In genomic region chr18:69980982-69981804, GRCh38 we compare ENCODE assay signal across 15 cellular contexts. TPM values are rescaled to one million over a fixed set of nuclear protein-coding genes. Genes with fewer than 3 reads are reported as not detected.
DNase-seq lines count a peak whose midpoint lies in the region; ATAC-seq lines count a peak whose summit lies in the region.
"Had no signal": no experiment of that assay in that cellular context is flagged by ENCODE, and none has a peak within 500 bp of the region (broad histone marks: within the 10 kb centered on the region; RNA-seq: fewer than 3 reads in every experiment).

No MANE protein-coding gene starts in this region.

- peaks cover 38% of the 10 kb centered on the region for H3K36me3 Mint-ChIP-seq in stimulated activated naive CD8-positive, alpha-beta T cell treated with anti-CD3 and anti-CD28 coated beads, Interleukin-15, Interleukin-2, amounts not matched to agents 100 ng/mL and 50 ng/mL, for 24 hours (ENCODE audit: low read depth)
- peaks cover 13% of the 10 kb centered on the region for H3K36me3 Mint-ChIP-seq in activated T-helper 1 cell treated with anti-CD3 and anti-CD28 coated beads, Interleukin-12 subunit alpha, Interleukin-12 subunit beta, Interleukin-2, Interleukin-4 antibody, amounts not matched to agents 30 ng/mL and 10 ng/mL and 1 ng/mL, durations not matched to agents 14 hours and 24 hours and 36 hours (ENCODE audit: low read depth)

- peak overlapping the region; percentile 50 for H3K27ac Mint-ChIP-seq in stimulated activated naive CD8-positive, alpha-beta T cell treated with anti-CD3 and anti-CD28 coated beads, Interleukin-15, Interleukin-2, amounts not matched to agents 100 ng/mL and 50 ng/mL, for 24 hours
- peak overlapping the region; percentile 32 for H3K27ac Mint-ChIP-seq in activated T-helper 1 cell treated with anti-CD3 and anti-CD28 coated beads, Interleukin-12 subunit alpha, Interleukin-12 subunit beta, Interleukin-2, Interleukin-4 antibody, amounts not matched to agents 30 ng/mL and 10 ng/mL and 1 ng/mL, durations not matched to agents 14 hours and 24 hours and 36 hours

- H3K4me3 ChIP-seq in effector memory CD4-positive, alpha-beta T cell (ENCODE audit: insufficient read depth, low read depth, low read length, poor library complexity, severe bottlenecking) = no peak overlapping the region
- H3K4me3 ChIP-seq: psoas muscle, SK-N-MC, suprapubic skin had no signal

- no peak overlapping the region for H3K27ac ChIP-seq in effector memory CD4-positive, alpha-beta T cell (ENCODE audit: insufficient read depth, low read length, poor library complexity, severe bottlenecking)
- H3K27ac ChIP-seq: psoas muscle, SK-N-MC, suprapubic skin had no signal

- no peaks in the 10 kb centered on the region for H3K27me3 ChIP-seq in effector memory CD4-positive, alpha-beta T cell (replicated peaks; ENCODE audit: control insufficient read depth, insufficient read depth, low read length, poor library complexity, severe bottlenecking)
- H3K27me3 ChIP-seq: suprapubic skin had no signal

- ATAC-seq in stimulated activated naive CD8-positive, alpha-beta T cell treated with anti-CD3 and anti-CD28 coated beads, Interleukin-15, Interleukin-2, amounts not matched to agents 100 U/mL and 50 U/mL, for 24 hours = no peak
- ATAC-seq in HG02798 (IDR thresholded peaks at IDR 0.05; ENCODE audit: poor library complexity, unreplicated experiment) = peak; percentile 32
- no peak for ATAC-seq in GM21381 (IDR thresholded peaks at IDR 0.05; ENCODE audit: unreplicated experiment)
- ATAC-seq: psoas muscle had no signal

- no peaks in the 10 kb centered on the region for H3K9me3 ChIP-seq in effector memory CD4-positive, alpha-beta T cell (ENCODE audit: control insufficient read depth, low read length)
- H3K9me3 ChIP-seq: psoas muscle had no signal

- intact Hi-C loops in activated T-helper 1 cell treated with anti-CD3 and anti-CD28 coated beads, Interleukin-12 subunit alpha, Interleukin-12 subunit beta, Interleukin-2, Interleukin-4 antibody, amounts not matched to agents 30 ng/mL and 10 ng/mL and 1 ng/mL, durations not matched to agents 14 hours and 24 hours and 36 hours (cut with micrococcal nuclease) = no loop called here

- peaks cover 50% of the 10 kb centered on the region for H3K4me1 Mint-ChIP-seq in stimulated activated naive CD8-positive, alpha-beta T cell treated with anti-CD3 and anti-CD28 coated beads, Interleukin-15, Interleukin-2, amounts not matched to agents 100 ng/mL and 50 ng/mL, for 24 hours (ENCODE audit: low read depth)
- H3K4me1 Mint-ChIP-seq in activated T-helper 1 cell treated with anti-CD3 and anti-CD28 coated beads, Interleukin-12 subunit alpha, Interleukin-12 subunit beta, Interleukin-2, Interleukin-4 antibody, amounts not matched to agents 30 ng/mL and 10 ng/mL and 1 ng/mL, durations not matched to agents 14 hours and 24 hours and 36 hours (ENCODE audit: low read depth) = peaks cover 50% of the 10 kb centered on the region

- H3K9me3 Mint-ChIP-seq in stimulated activated naive CD8-positive, alpha-beta T cell treated with anti-CD3 and anti-CD28 coated beads, Interleukin-15, Interleukin-2, amounts not matched to agents 100 ng/mL and 50 ng/mL, for 24 hours = peaks cover 13% of the 10 kb centered on the region
- peaks cover 12% of the 10 kb centered on the region for H3K9me3 Mint-ChIP-seq in activated T-helper 1 cell treated with anti-CD3 and anti-CD28 coated beads, Interleukin-12 subunit alpha, Interleukin-12 subunit beta, Interleukin-2, Interleukin-4 antibody, amounts not matched to agents 30 ng/mL and 10 ng/mL and 1 ng/mL, durations not matched to agents 14 hours and 24 hours and 36 hours

- no peak for DNase-seq in stimulated activated naive CD8-positive, alpha-beta T cell treated with anti-CD3 and anti-CD28 coated beads, Interleukin-15, Interleukin-2, amounts not matched to agents 100 U/mL and 50 U/mL, for 24 hours
- no peak for DNase-seq in activated T-helper 1 cell treated with anti-CD3 and anti-CD28 coated beads, Interleukin-12 subunit alpha, Interleukin-12 subunit beta, Interleukin-2, Interleukin-4 antibody, amounts not matched to agents 30 ng/mL and 10 ng/mL and 1 ng/mL, durations not matched to agents 14 hours and 24 hours and 36 hours (ENCODE audit: low spot score)
- no peak for DNase-seq in effector memory CD4-positive, alpha-beta T cell
- no peak for DNase-seq in NCI-H1694 (lab: John Stamatoyannopoulos, UW)
- DNase-seq in stimulated activated CD4-positive, alpha-beta T cell treated with anti-CD3 and anti-CD28 coated beads, Interleukin-2, amount 100 ng/mL, for 24 hours = no peak
- DNase-seq: AML-193; DMS153; NCI-H2171; psoas muscle; stimulated activated CD4-positive, alpha-beta T cell treated with anti-CD3 and anti-CD28 coated beads, Interleukin-12 subunit alpha, Interleukin-12 subunit beta, amount 100 ng/mL, for 4 hours had no signal

- peaks cover 3% of the 10 kb centered on the region for H3K4me1 ChIP-seq in effector memory CD4-positive, alpha-beta T cell (ENCODE audit: control insufficient read depth, insufficient read depth, low read length, poor library complexity, severe bottlenecking)
- H3K4me1 ChIP-seq: psoas muscle, suprapubic skin had no signal

- H3K4me3 Mint-ChIP-seq in stimulated activated naive CD8-positive, alpha-beta T cell treated with anti-CD3 and anti-CD28 coated beads, Interleukin-15, Interleukin-2, amounts not matched to agents 100 ng/mL and 50 ng/mL, for 24 hours = no peak overlapping the region
- no peak overlapping the region for H3K4me3 Mint-ChIP-seq in activated T-helper 1 cell treated with anti-CD3 and anti-CD28 coated beads, Interleukin-12 subunit alpha, Interleukin-12 subunit beta, Interleukin-2, Interleukin-4 antibody, amounts not matched to agents 30 ng/mL and 10 ng/mL and 1 ng/mL, durations not matched to agents 14 hours and 24 hours and 36 hours

- no peaks in the 10 kb centered on the region for H3K36me3 ChIP-seq in effector memory CD4-positive, alpha-beta T cell (ENCODE audit: control insufficient read depth, insufficient read depth, low read length)

- H3K27me3 Mint-ChIP-seq in stimulated activated naive CD8-positive, alpha-beta T cell treated with anti-CD3 and anti-CD28 coated beads, Interleukin-15, Interleukin-2, amounts not matched to agents 100 ng/mL and 50 ng/mL, for 24 hours = no peaks in the 10 kb centered on the region
- H3K27me3 Mint-ChIP-seq in activated T-helper 1 cell treated with anti-CD3 and anti-CD28 coated beads, Interleukin-12 subunit alpha, Interleukin-12 subunit beta, Interleukin-2, Interleukin-4 antibody, amounts not matched to agents 30 ng/mL and 10 ng/mL and 1 ng/mL, durations not matched to agents 14 hours and 24 hours and 36 hours (ENCODE audit: insufficient read depth) = no peaks in the 10 kb centered on the region

RNA-seq across cellular contexts. Expression of gene CD226, which starts 33.5 kb away (rescaled TPM):
- total RNA-seq in activated T-helper 1 cell treated with anti-CD3 and anti-CD28 coated beads, Interleukin-12 subunit alpha, Interleukin-12 subunit beta, Interleukin-2, Interleukin-4 antibody, amounts not matched to agents 30 ng/mL and 10 ng/mL and 1 ng/mL, durations not matched to agents 14 hours and 24 hours and 36 hours = 134 and 141 TPM in 2 replicates
